3 cellular contexts compared by ENCODE assay signal in the genomic region with DNA sequence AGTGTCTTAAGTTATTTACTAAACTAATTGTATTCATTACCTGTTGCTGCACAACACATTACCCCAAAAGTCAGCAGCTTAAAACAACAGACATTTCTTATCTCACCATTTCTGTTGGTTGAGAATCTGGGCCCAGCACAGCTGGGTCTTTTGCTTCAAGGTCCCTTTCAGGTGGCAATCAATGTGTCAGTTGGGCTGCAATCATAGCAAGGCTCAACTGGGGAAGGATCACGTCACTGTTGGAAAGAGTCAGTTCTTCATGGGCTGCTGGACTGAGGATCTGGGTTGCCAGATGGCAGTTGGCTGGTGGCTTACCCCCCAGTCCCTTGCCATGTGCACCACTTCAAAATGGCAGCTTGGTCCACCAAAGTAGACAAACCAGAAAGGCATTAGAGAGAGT.
TF ChIP-seq lines count a peak whose summit lies in the region.

No MANE protein-coding gene starts in this region.

TF ChIP-seq in GM23338, 12 proteins besides CTCF, POLR2A, EP300 and RAD21 (continues in another document):
- TF ChIP-seq ZNF114 (CRISPR knock-in tag; IDR thresholded peaks at IDR 0.05): no peak
- no peak for TF ChIP-seq EZH2phosphoT487 (IDR thresholded peaks at IDR 0.05; ENCODE audit: unreplicated experiment)
- TF ChIP-seq EZH2 (IDR thresholded peaks at IDR 0.05; ENCODE audit: low read depth, unreplicated experiment): no peak
- no peak for TF ChIP-seq ZNF331 (CRISPR knock-in tag; IDR thresholded peaks at IDR 0.05; ENCODE audit: low read depth)
- TF ChIP-seq, protein P1, sequence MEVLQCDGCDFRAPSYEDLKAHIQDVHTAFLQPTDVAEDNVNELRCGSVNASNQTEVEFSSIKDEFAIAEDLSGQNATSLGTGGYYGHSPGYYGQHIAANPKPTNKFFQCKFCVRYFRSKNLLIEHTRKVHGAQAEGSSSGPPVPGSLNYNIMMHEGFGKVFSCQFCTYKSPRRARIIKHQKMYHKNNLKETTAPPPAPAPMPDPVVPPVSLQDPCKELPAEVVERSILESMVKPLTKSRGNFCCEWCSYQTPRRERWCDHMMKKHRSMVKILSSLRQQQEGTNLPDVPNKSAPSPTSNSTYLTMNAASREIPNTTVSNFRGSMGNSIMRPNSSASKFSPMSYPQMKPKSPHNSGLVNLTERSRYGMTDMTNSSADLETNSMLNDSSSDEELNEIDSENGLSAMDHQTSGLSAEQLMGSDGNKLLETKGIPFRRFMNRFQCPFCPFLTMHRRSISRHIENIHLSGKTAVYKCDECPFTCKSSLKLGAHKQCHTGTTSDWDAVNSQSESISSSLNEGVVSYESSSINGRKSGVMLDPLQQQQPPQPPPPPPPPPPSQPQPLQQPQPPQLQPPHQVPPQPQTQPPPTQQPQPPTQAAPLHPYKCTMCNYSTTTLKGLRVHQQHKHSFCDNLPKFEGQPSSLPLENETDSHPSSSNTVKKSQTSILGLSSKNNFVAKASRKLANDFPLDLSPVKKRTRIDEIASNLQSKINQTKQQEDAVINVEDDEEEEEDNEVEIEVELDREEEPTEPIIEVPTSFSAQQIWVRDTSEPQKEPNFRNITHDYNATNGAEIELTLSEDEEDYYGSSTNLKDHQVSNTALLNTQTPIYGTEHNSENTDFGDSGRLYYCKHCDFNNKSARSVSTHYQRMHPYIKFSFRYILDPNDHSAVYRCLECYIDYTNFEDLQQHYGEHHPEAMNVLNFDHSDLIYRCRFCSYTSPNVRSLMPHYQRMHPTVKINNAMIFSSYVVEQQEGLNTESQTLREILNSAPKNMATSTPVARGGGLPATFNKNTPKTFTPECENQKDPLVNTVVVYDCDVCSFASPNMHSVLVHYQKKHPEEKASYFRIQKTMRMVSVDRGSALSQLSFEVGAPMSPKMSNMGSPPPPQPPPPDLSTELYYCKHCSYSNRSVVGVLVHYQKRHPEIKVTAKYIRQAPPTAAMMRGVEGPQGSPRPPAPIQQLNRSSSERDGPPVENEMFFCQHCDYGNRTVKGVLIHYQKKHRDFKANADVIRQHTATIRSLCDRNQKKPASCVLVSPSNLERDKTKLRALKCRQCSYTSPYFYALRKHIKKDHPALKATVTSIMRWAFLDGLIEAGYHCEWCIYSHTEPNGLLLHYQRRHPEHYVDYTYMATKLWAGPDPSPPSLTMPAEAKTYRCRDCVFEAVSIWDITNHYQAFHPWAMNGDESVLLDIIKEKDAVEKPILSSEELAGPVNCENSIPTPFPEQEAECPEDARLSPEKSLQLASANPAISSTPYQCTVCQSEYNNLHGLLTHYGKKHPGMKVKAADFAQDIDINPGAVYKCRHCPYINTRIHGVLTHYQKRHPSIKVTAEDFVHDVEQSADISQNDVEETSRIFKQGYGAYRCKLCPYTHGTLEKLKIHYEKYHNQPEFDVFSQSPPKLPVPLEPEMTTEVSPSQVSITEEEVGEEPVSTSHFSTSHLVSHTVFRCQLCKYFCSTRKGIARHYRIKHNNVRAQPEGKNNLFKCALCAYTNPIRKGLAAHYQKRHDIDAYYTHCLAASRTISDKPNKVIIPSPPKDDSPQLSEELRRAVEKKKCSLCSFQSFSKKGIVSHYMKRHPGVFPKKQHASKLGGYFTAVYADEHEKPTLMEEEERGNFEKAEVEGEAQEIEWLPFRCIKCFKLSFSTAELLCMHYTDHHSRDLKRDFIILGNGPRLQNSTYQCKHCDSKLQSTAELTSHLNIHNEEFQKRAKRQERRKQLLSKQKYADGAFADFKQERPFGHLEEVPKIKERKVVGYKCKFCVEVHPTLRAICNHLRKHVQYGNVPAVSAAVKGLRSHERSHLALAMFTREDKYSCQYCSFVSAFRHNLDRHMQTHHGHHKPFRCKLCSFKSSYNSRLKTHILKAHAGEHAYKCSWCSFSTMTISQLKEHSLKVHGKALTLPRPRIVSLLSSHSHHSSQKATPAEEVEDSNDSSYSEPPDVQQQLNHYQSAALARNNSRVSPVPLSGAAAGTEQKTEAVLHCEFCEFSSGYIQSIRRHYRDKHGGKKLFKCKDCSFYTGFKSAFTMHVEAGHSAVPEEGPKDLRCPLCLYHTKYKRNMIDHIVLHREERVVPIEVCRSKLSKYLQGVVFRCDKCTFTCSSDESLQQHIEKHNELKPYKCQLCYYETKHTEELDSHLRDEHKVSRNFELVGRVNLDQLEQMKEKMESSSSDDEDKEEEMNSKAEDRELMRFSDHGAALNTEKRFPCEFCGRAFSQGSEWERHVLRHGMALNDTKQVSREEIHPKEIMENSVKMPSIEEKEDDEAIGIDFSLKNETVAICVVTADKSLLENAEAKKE (CRISPR knock-in tag; IDR thresholded peaks at IDR 0.05): no peak

TF ChIP-seq in HEK293, 187 proteins besides CTCF, POLR2A, EP300 and RAD21:
- TF ChIP-seq IKZF3 (tag by site-specific recombination; IDR thresholded peaks at IDR 0.05) (no peak), SCRT2 (tag by site-specific recombination; IDR thresholded peaks at IDR 0.05) (peak; percentile 22; the same call in 1 of the 2 replicates)

TF ChIP-seq in H1, 55 proteins besides CTCF, POLR2A, EP300 and RAD21:
- TF ChIP-seq SIRT6 (IDR thresholded peaks at IDR 0.05; ENCODE audit: low read length) (no peak), SP1 (IDR thresholded peaks at IDR 0.05; ENCODE audit: low read depth, low read length) (no peak), JUND (IDR thresholded peaks at IDR 0.05; ENCODE audit: low read length) (no peak), RFX5 (IDR thresholded peaks at IDR 0.05; ENCODE audit: borderline replicate concordance, low read depth, low read length) (no peak), NRF1 (IDR thresholded peaks at IDR 0.05; ENCODE audit: low read depth, low read length) (no peak), POLR2AphosphoS5 (IDR thresholded peaks at IDR 0.05; ENCODE audit: low read depth, low read length) (no peak), KDM5A (IDR thresholded peaks at IDR 0.05; ENCODE audit: low read length) (no peak), GABPA (IDR thresholded peaks at IDR 0.05; ENCODE audit: borderline replicate concordance, insufficient read depth, low read length) (no peak), RNF2 (IDR thresholded peaks at IDR 0.05; ENCODE audit: borderline replicate concordance, low read depth, low read length, missing control alignments, poor library complexity, severe bottlenecking) (no peak), RBBP5 (IDR thresholded peaks at IDR 0.05; ENCODE audit: borderline replicate concordance, low read depth, low read length) (no peak), CTBP2 (IDR thresholded peaks at IDR 0.05; ENCODE audit: borderline replicate concordance, insufficient read depth, insufficient read length, low read length) (no peak)
- TF ChIP-seq, protein P2, sequence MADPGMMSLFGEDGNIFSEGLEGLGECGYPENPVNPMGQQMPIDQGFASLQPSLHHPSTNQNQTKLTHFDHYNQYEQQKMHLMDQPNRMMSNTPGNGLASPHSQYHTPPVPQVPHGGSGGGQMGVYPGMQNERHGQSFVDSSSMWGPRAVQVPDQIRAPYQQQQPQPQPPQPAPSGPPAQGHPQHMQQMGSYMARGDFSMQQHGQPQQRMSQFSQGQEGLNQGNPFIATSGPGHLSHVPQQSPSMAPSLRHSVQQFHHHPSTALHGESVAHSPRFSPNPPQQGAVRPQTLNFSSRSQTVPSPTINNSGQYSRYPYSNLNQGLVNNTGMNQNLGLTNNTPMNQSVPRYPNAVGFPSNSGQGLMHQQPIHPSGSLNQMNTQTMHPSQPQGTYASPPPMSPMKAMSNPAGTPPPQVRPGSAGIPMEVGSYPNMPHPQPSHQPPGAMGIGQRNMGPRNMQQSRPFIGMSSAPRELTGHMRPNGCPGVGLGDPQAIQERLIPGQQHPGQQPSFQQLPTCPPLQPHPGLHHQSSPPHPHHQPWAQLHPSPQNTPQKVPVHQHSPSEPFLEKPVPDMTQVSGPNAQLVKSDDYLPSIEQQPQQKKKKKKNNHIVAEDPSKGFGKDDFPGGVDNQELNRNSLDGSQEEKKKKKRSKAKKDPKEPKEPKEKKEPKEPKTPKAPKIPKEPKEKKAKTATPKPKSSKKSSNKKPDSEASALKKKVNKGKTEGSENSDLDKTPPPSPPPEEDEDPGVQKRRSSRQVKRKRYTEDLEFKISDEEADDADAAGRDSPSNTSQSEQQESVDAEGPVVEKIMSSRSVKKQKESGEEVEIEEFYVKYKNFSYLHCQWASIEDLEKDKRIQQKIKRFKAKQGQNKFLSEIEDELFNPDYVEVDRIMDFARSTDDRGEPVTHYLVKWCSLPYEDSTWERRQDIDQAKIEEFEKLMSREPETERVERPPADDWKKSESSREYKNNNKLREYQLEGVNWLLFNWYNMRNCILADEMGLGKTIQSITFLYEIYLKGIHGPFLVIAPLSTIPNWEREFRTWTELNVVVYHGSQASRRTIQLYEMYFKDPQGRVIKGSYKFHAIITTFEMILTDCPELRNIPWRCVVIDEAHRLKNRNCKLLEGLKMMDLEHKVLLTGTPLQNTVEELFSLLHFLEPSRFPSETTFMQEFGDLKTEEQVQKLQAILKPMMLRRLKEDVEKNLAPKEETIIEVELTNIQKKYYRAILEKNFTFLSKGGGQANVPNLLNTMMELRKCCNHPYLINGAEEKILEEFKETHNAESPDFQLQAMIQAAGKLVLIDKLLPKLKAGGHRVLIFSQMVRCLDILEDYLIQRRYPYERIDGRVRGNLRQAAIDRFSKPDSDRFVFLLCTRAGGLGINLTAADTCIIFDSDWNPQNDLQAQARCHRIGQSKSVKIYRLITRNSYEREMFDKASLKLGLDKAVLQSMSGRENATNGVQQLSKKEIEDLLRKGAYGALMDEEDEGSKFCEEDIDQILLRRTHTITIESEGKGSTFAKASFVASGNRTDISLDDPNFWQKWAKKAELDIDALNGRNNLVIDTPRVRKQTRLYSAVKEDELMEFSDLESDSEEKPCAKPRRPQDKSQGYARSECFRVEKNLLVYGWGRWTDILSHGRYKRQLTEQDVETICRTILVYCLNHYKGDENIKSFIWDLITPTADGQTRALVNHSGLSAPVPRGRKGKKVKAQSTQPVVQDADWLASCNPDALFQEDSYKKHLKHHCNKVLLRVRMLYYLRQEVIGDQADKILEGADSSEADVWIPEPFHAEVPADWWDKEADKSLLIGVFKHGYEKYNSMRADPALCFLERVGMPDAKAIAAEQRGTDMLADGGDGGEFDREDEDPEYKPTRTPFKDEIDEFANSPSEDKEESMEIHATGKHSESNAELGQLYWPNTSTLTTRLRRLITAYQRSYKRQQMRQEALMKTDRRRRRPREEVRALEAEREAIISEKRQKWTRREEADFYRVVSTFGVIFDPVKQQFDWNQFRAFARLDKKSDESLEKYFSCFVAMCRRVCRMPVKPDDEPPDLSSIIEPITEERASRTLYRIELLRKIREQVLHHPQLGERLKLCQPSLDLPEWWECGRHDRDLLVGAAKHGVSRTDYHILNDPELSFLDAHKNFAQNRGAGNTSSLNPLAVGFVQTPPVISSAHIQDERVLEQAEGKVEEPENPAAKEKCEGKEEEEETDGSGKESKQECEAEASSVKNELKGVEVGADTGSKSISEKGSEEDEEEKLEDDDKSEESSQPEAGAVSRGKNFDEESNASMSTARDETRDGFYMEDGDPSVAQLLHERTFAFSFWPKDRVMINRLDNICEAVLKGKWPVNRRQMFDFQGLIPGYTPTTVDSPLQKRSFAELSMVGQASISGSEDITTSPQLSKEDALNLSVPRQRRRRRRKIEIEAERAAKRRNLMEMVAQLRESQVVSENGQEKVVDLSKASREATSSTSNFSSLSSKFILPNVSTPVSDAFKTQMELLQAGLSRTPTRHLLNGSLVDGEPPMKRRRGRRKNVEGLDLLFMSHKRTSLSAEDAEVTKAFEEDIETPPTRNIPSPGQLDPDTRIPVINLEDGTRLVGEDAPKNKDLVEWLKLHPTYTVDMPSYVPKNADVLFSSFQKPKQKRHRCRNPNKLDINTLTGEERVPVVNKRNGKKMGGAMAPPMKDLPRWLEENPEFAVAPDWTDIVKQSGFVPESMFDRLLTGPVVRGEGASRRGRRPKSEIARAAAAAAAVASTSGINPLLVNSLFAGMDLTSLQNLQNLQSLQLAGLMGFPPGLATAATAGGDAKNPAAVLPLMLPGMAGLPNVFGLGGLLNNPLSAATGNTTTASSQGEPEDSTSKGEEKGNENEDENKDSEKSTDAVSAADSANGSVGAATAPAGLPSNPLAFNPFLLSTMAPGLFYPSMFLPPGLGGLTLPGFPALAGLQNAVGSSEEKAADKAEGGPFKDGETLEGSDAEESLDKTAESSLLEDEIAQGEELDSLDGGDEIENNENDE (IDR thresholded peaks at IDR 0.05; ENCODE audit: insufficient replicate concordance, low read length): no peak
- TF ChIP-seq, protein P3, sequence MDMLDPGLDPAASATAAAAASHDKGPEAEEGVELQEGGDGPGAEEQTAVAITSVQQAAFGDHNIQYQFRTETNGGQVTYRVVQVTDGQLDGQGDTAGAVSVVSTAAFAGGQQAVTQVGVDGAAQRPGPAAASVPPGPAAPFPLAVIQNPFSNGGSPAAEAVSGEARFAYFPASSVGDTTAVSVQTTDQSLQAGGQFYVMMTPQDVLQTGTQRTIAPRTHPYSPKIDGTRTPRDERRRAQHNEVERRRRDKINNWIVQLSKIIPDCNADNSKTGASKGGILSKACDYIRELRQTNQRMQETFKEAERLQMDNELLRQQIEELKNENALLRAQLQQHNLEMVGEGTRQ (IDR thresholded peaks at IDR 0.05; ENCODE audit: low read length): no peak
- TF ChIP-seq, protein P4, sequence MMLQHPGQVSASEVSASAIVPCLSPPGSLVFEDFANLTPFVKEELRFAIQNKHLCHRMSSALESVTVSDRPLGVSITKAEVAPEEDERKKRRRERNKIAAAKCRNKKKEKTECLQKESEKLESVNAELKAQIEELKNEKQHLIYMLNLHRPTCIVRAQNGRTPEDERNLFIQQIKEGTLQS (IDR thresholded peaks at IDR 0.05; ENCODE audit: insufficient read depth, low read depth, low read length): no peak
TF ChIP-seq in H1: peak in this region for 0.
